In the genomic region with DNA sequence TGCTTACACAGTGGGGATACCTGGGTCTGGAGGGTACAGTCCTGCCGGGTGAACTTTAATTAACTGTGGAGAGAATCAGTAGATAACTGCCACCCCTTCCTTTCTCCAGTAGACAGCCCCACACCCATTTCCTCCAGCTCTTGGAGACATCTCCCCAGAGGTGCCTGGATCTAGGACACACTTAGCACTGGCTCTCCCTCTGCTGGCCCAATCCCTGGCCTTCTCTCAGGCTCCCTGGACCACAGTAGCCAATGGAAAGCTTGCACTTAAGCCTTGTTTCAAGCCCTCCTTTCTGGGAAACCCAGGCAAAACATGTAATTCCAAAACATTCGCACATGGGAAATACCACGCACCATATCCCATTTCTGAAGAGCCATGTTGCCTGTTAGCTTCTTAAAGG, we compare ENCODE assay signal across 19 cellular contexts.
"Had no signal": no experiment of that assay in that cellular context is flagged by ENCODE, and none has a peak within 500 bp of the region (broad histone marks: within the 10 kb centered on the region; RNA-seq: fewer than 3 reads in every experiment).

No MANE protein-coding gene starts in this region.

- H3K27ac ChIP-seq: brain microvascular endothelial cell, tibial nerve had no signal

- H3K27ac Mint-ChIP-seq: activated CD4-positive, alpha-beta T cell treated with anti-CD3 and anti-CD28 coated beads, Interleukin-2, amount 10 ng/mL, durations not matched to agents 24 days and 14 days; activated CD8-positive, alpha-beta T cell treated with anti-CD3 and anti-CD28 coated beads, Interleukin-2, amount 10 ng/mL, durations not matched to agents 7 days and 5 days; activated naive CD4-positive, alpha-beta T cell treated with anti-CD3 and anti-CD28 coated beads, Interleukin-2, amount 50 U/mL, for 72 hours; memory B cell; natural killer cell treated with Interleukin-12 subunit alpha and Interleukin-12 subunit beta and Interleukin-15 and Interleukin-18, amount 100 ng/mL, for 72 hours; stimulated activated effector memory CD8-positive, alpha-beta T cell treated with anti-CD3 and anti-CD28 coated beads, Interleukin-12 subunit alpha, Interleukin-12 subunit beta, amount 100 ng/mL, for 72 hours; T-helper 2 cell treated with Interferon-gamma antibody and Interleukin-4, amounts not matched to agents 5 μg/mL and 100 μg/mL, for 36 hours had no signal

- H3K9me3 ChIP-seq: tibial nerve, uterus had no signal

- H3K27me3 Mint-ChIP-seq: activated CD4-positive, alpha-beta T cell treated with anti-CD3 and anti-CD28 coated beads, Interleukin-2, amount 10 ng/mL, durations not matched to agents 24 days and 14 days had no signal

- H3K27me3 ChIP-seq: brain microvascular endothelial cell, tibial nerve, uterus had no signal

- H3K9me3 Mint-ChIP-seq: activated CD4-positive, alpha-beta T cell treated with anti-CD3 and anti-CD28 coated beads, Interleukin-2, amount 10 ng/mL, durations not matched to agents 24 days and 14 days; natural killer cell treated with Interleukin-12 subunit alpha and Interleukin-12 subunit beta and Interleukin-15 and Interleukin-18, amount 100 ng/mL, for 72 hours; stimulated activated effector memory CD8-positive, alpha-beta T cell treated with anti-CD3 and anti-CD28 coated beads, Interleukin-12 subunit alpha, Interleukin-12 subunit beta, amount 100 ng/mL, for 72 hours; T-helper 2 cell treated with Interferon-gamma antibody and Interleukin-4, amounts not matched to agents 5 μg/mL and 100 μg/mL, for 36 hours had no signal

- DNase-seq: activated CD4-positive, alpha-beta T cell treated with anti-CD3 and anti-CD28 coated beads, Interleukin-2, amount 10 ng/mL, durations not matched to agents 24 days and 14 days; activated CD4-positive, CD25-positive, alpha-beta regulatory T cell; activated CD8-positive, alpha-beta memory T cell treated with anti-CD3 and anti-CD28 coated beads, Interleukin-2, amount 50 U/mL, for 4 hours; activated CD8-positive, alpha-beta T cell treated with anti-CD3 and anti-CD28 coated beads, Interleukin-2, amount 10 ng/mL, durations not matched to agents 7 days and 5 days; activated gamma-delta T cell; activated T-cell treated with anti-CD3 and anti-CD28 coated beads, Interleukin-2, amount 50 U/mL, for 48 hours; amygdala; brain microvascular endothelial cell; effector CD8-positive, alpha-beta T cell; islet precursor cell; SW 1271; uterus had no signal

- H3K4me3 ChIP-seq: tibial nerve, uterus had no signal

- H3K4me1 Mint-ChIP-seq: activated CD4-positive, alpha-beta T cell treated with anti-CD3 and anti-CD28 coated beads, Interleukin-2, amount 10 ng/mL, durations not matched to agents 24 days and 14 days; memory B cell; stimulated activated effector memory CD8-positive, alpha-beta T cell treated with anti-CD3 and anti-CD28 coated beads, Interleukin-12 subunit alpha, Interleukin-12 subunit beta, amount 100 ng/mL, for 72 hours had no signal

- H3K4me3 Mint-ChIP-seq: activated CD4-positive, alpha-beta T cell treated with anti-CD3 and anti-CD28 coated beads, Interleukin-2, amount 10 ng/mL, durations not matched to agents 24 days and 14 days; activated CD8-positive, alpha-beta T cell treated with anti-CD3 and anti-CD28 coated beads, Interleukin-2, amount 10 ng/mL, durations not matched to agents 7 days and 5 days; memory B cell; natural killer cell treated with Interleukin-12 subunit alpha and Interleukin-12 subunit beta and Interleukin-15 and Interleukin-18, amount 100 ng/mL, for 72 hours; stimulated activated effector memory CD8-positive, alpha-beta T cell treated with anti-CD3 and anti-CD28 coated beads, Interleukin-12 subunit alpha, Interleukin-12 subunit beta, amount 100 ng/mL, for 72 hours; T-helper 2 cell treated with Interferon-gamma antibody and Interleukin-4, amounts not matched to agents 5 μg/mL and 100 μg/mL, for 36 hours had no signal

- H3K36me3 Mint-ChIP-seq: memory B cell; natural killer cell treated with Interleukin-12 subunit alpha and Interleukin-12 subunit beta and Interleukin-15 and Interleukin-18, amount 100 ng/mL, for 72 hours; stimulated activated effector memory CD8-positive, alpha-beta T cell treated with anti-CD3 and anti-CD28 coated beads, Interleukin-12 subunit alpha, Interleukin-12 subunit beta, amount 100 ng/mL, for 72 hours had no signal

- H3K36me3 ChIP-seq: brain microvascular endothelial cell, tibial nerve, uterus had no signal

- ATAC-seq: activated CD8-positive, alpha-beta T cell treated with anti-CD3 and anti-CD28 coated beads, Interleukin-2, amount 10 ng/mL, durations not matched to agents 7 days and 5 days; activated naive CD4-positive, alpha-beta T cell treated with anti-CD3 and anti-CD28 coated beads, Interleukin-2, amount 50 U/mL, for 72 hours; left lobe of liver; natural killer cell treated with Interleukin-12 subunit alpha and Interleukin-12 subunit beta and Interleukin-15 and Interleukin-18, amount 100 ng/mL, for 72 hours; stimulated activated effector memory CD8-positive, alpha-beta T cell treated with anti-CD3 and anti-CD28 coated beads, Interleukin-12 subunit alpha, Interleukin-12 subunit beta, amount 100 ng/mL, for 72 hours had no signal
